ENCODE assay signal across 10 cellular contexts in the genomic region with DNA sequence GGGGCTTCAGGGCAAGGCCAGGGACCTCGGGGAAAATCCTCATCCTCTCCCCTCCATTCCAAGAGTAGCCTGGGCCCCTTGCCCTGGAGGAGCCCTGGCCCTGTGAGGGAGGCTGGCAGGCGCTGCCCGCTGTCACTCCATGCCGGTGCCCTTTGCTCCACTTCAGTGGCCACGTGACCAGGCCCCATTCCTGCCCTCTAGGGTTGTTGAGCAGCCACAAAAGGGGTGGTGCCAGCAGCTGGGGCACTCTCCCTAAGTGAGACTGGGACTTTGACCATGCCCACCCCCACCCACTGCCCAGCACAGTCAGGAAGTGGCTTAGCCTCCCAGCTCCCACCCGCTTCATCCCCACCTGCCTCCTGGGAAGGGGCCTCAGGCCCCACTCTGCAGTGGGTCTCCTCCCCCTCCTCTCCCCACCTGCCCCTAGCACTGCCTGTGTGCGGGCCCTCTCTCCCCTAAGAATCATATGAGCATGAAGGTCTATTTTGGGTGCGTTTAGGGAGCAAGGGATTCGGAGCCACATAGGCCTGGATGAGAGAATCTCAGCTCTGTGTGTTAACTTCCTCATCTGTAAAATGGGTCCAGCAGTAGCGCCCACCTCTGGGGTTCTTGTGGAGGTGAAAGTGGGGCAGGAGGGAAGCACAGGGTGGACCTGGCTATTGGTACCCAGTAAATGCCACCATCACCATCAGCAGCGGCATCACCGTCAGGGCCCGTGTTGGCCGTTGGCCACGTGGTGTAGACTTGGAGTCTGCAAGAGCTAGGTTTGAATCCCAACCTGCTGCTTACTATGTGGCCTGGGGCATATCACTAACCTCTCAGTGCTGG. TPM values are rescaled to one million over a fixed set of nuclear protein-coding genes. Genes with fewer than 3 reads are reported as not detected.
DNase-seq lines count a peak whose midpoint lies in the region; ATAC-seq, FAIRE-seq and TF ChIP-seq lines count a peak whose summit lies in the region.
"Had no signal": no experiment of that assay in that cellular context is flagged by ENCODE, and none has a peak within 500 bp of the region (broad histone marks: within the 10 kb centered on the region; RNA-seq: fewer than 3 reads in every experiment).

No MANE protein-coding gene starts in this region.

- H4K91ac ChIP-seq in trophoblast cell (ENCODE audit: low read depth, low read length), result no peak overlapping the region

- H3K4me2 ChIP-seq in trophoblast cell (ENCODE audit: low read length), result no peak overlapping the region

- peak; percentile 84 to 91 (median 89) for ATAC-seq in right lobe of liver
- no peak for ATAC-seq in stimulated activated effector memory CD8-positive, alpha-beta T cell treated with anti-CD3 and anti-CD28 coated beads, Interleukin-12 subunit alpha, Interleukin-12 subunit beta, amount 100 ng/mL, for 72 hours
- ATAC-seq in stimulated activated memory B cell treated with anti-CD40 and anti-IgM and Interleukin-4, amounts not matched to agents 10 μg/mL and 1 μg/mL and 100 μg/mL, for 72 hours, result no peak

- H3K79me2 ChIP-seq in trophoblast cell (ENCODE audit: control insufficient read depth, insufficient read depth, low read length, poor library complexity), result no peaks in the 10 kb centered on the region

- DNase-seq in HK-2 (ENCODE audit: unreplicated experiment) (peak; percentile 73), coronary artery (ENCODE audit: low spot score) (peak; percentile 90), right lobe of liver (peak; percentile 93 to 98 (median 98)), trophoblast cell (no peak), germinal center (ENCODE audit: low spot score) (no peak), GM12892 (ENCODE audit: insufficient read length) (no peak)
- no peak for DNase-seq in stimulated activated effector memory CD8-positive, alpha-beta T cell treated with anti-CD3 and anti-CD28 coated beads, Interleukin-12 subunit alpha, Interleukin-12 subunit beta, amount 100 ng/mL, for 72 hours (ENCODE audit: low spot score in 2 of 2)
- DNase-seq: CD4-positive, alpha-beta T cell had no signal

- no peaks in the 10 kb centered on the region for H3K9me3 ChIP-seq in right lobe of liver
- H3K9me3 ChIP-seq in trophoblast cell (ENCODE audit: insufficient read depth, low read depth, low read length), result no peaks in the 10 kb centered on the region

- no peak overlapping the region for H4K12ac ChIP-seq in trophoblast cell (ENCODE audit: low read depth, low read length)

- H3K27ac Mint-ChIP-seq in stimulated activated effector memory CD8-positive, alpha-beta T cell treated with anti-CD3 and anti-CD28 coated beads, Interleukin-12 subunit alpha, Interleukin-12 subunit beta, amount 100 ng/mL, for 72 hours, result peak overlapping the region; percentile 54
- H3K27ac Mint-ChIP-seq in stimulated activated memory B cell treated with anti-CD40 and anti-IgM and Interleukin-4, amounts not matched to agents 10 μg/mL and 1 μg/mL and 100 μg/mL, for 72 hours, result no peak overlapping the region
- H3K27ac Mint-ChIP-seq: CD4-positive, alpha-beta T cell had no signal

- H3K4me3 Mint-ChIP-seq in stimulated activated effector memory CD8-positive, alpha-beta T cell treated with anti-CD3 and anti-CD28 coated beads, Interleukin-12 subunit alpha, Interleukin-12 subunit beta, amount 100 ng/mL, for 72 hours, result no peak overlapping the region
- no peak overlapping the region for H3K4me3 Mint-ChIP-seq in stimulated activated memory B cell treated with anti-CD40 and anti-IgM and Interleukin-4, amounts not matched to agents 10 μg/mL and 1 μg/mL and 100 μg/mL, for 72 hours
- H3K4me3 Mint-ChIP-seq: CD4-positive, alpha-beta T cell had no signal

- H4K8ac ChIP-seq in trophoblast cell (ENCODE audit: low read depth, low read length), result no peak overlapping the region

- H3K23ac ChIP-seq in trophoblast cell (ENCODE audit: low read length), result no peak overlapping the region

- no peak overlapping the region for H3K4ac ChIP-seq in trophoblast cell (ENCODE audit: low read depth, low read length)

- H3K4me1 ChIP-seq in right lobe of liver, result peaks cover 0 to 45% (median 15%) of the 10 kb centered on the region in 4 donors
- H3K4me1 ChIP-seq in trophoblast cell (ENCODE audit: control insufficient read depth in 1 of 2, insufficient read depth in 2 of 2, low read length in 2 of 2), result peaks cover 8 to 11% of the 10 kb centered on the region in 2 experiments

- no peak overlapping the region for H2BK12ac ChIP-seq in trophoblast cell (ENCODE audit: low read length)

- H3K36me3 ChIP-seq in right lobe of liver, result peaks cover 0 to 26% (median 7%) of the 10 kb centered on the region in 4 donors
- H3K36me3 ChIP-seq in trophoblast cell (ENCODE audit: control insufficient read depth in 1 of 2, insufficient read depth in 2 of 2, low read length in 2 of 2), result peaks cover 2 to 4% of the 10 kb centered on the region in 2 experiments

- H3K27me3 ChIP-seq in right lobe of liver, result no peaks in the 10 kb centered on the region
- H3K27me3 ChIP-seq in trophoblast cell (ENCODE audit: insufficient read depth, low read length), result no peaks in the 10 kb centered on the region

- peaks cover 17% of the 10 kb centered on the region for H3K36me3 Mint-ChIP-seq in stimulated activated effector memory CD8-positive, alpha-beta T cell treated with anti-CD3 and anti-CD28 coated beads, Interleukin-12 subunit alpha, Interleukin-12 subunit beta, amount 100 ng/mL, for 72 hours
- peaks cover 33% of the 10 kb centered on the region for H3K36me3 Mint-ChIP-seq in stimulated activated memory B cell treated with anti-CD40 and anti-IgM and Interleukin-4, amounts not matched to agents 10 μg/mL and 1 μg/mL and 100 μg/mL, for 72 hours

- H2BK120ac ChIP-seq in trophoblast cell (ENCODE audit: insufficient read depth, low read length, poor library complexity), result no peak overlapping the region

- H3K27ac ChIP-seq in coronary artery, result peak overlapping the region; percentile 74 to 89
- peak overlapping the region; percentile 70 to 93 (median 92) for H3K27ac ChIP-seq in right lobe of liver
- H3K27ac ChIP-seq in trophoblast cell (ENCODE audit: low read depth, low read length), result no peak overlapping the region

- H2BK5ac ChIP-seq in trophoblast cell (ENCODE audit: low read depth, low read length, poor library complexity), result no peak overlapping the region

- no peaks in the 10 kb centered on the region for H3K27me3 Mint-ChIP-seq in stimulated activated memory B cell treated with anti-CD40 and anti-IgM and Interleukin-4, amounts not matched to agents 10 μg/mL and 1 μg/mL and 100 μg/mL, for 72 hours
- H3K27me3 Mint-ChIP-seq: CD4-positive, alpha-beta T cell had no signal

- H3K18ac ChIP-seq in trophoblast cell (ENCODE audit: low read length), result no peak overlapping the region

- WGBS in right lobe of liver (ENCODE audit: insufficient coverage, low coverage, low lambda C conversion rate, missing lambda C conversion rate), result 48% methylated on average over 8 of the region's 15 CpGs
- no CpG with 5 or more reads among the region's 15 CpGs for WGBS in trophoblast cell (ENCODE audit: extremely low coverage, insufficient coverage, insufficient read length)

- FAIRE-seq in GM12892 (lab: Jason Lieb, UNC), result no peak
- FAIRE-seq: bronchial epithelial cell had no signal

- H2AK5ac ChIP-seq in trophoblast cell (ENCODE audit: low read length), result no peak overlapping the region

- H3K9me3 Mint-ChIP-seq in stimulated activated effector memory CD8-positive, alpha-beta T cell treated with anti-CD3 and anti-CD28 coated beads, Interleukin-12 subunit alpha, Interleukin-12 subunit beta, amount 100 ng/mL, for 72 hours, result no peaks in the 10 kb centered on the region
- no peaks in the 10 kb centered on the region for H3K9me3 Mint-ChIP-seq in stimulated activated memory B cell treated with anti-CD40 and anti-IgM and Interleukin-4, amounts not matched to agents 10 μg/mL and 1 μg/mL and 100 μg/mL, for 72 hours
- H3K9me3 Mint-ChIP-seq: CD4-positive, alpha-beta T cell had no signal

- no peak for TF ChIP-seq CTCF in coronary artery (IDR thresholded peaks at IDR 0.05)
- TF ChIP-seq CTCF in right lobe of liver (IDR thresholded peaks at IDR 0.05), result no peak

- H3K4me1 Mint-ChIP-seq in stimulated activated effector memory CD8-positive, alpha-beta T cell treated with anti-CD3 and anti-CD28 coated beads, Interleukin-12 subunit alpha, Interleukin-12 subunit beta, amount 100 ng/mL, for 72 hours, result peaks cover 22% of the 10 kb centered on the region
- H3K4me1 Mint-ChIP-seq in stimulated activated memory B cell treated with anti-CD40 and anti-IgM and Interleukin-4, amounts not matched to agents 10 μg/mL and 1 μg/mL and 100 μg/mL, for 72 hours, result peaks cover 6% of the 10 kb centered on the region

- peak; percentile 54 for TF ChIP-seq POLR2A in right lobe of liver (IDR thresholded peaks at IDR 0.05)
- TF ChIP-seq POLR2A in GM12892 (IDR thresholded peaks at IDR 0.05; ENCODE audit: low read depth, low read length), result no peak

- no peak overlapping the region for H2AFZ ChIP-seq in trophoblast cell (ENCODE audit: insufficient read depth, low read length, poor library complexity)

- no peaks in the 10 kb centered on the region for H3K79me1 ChIP-seq in trophoblast cell (ENCODE audit: low read length)

- H3K9ac ChIP-seq in trophoblast cell (ENCODE audit: low read length), result no peak overlapping the region

- no peak overlapping the region for H3K14ac ChIP-seq in trophoblast cell (ENCODE audit: low read length)

- intact Hi-C loops in right lobe of liver (cut with DNase I), result no loop called here

- H3K4me3 ChIP-seq in coronary artery (peak overlapping the region; percentile 33), right lobe of liver (peak overlapping the region in 2 of 3 donors; percentile 27 to 38), trophoblast cell (ENCODE audit: low read depth, low read length) (no peak overlapping the region)

RNA-seq across cellular contexts. Expression of gene PDK2, which starts 7.2 kb away (rescaled TPM):
- 10 to 100 TPM; 25.0 to 58.0 (median 44.8) TPM for total RNA-seq in right lobe of liver
- 16.1 and 16.2 TPM in 2 replicates for polyA plus RNA-seq in trophoblast cell (2013)
- 5.2 TPM for polyA plus RNA-seq in GM12892 (2012; ENCODE audit: missing spikeins)

RNA-seq across cellular contexts. Expression of gene SAMD14, which starts 27.6 kb away (rescaled TPM):
- total RNA-seq in right lobe of liver, result 1 to 10 TPM in 2 of 6 experiments, under 1 TPM in 3, not detected in 1; 0.50 to 3.8 (median 0.77) TPM
- polyA plus RNA-seq in trophoblast cell (2013), result 6.9 and 7.4 TPM in 2 replicates
- polyA plus RNA-seq in GM12892 (2012; ENCODE audit: missing spikeins), result 0.40 TPM

RNA-seq across cellular contexts. Expression of gene ITGA3, which starts 46.5 kb away (rescaled TPM):
- 1 to 10 TPM; 1.4 to 3.7 (median 2.4) TPM for total RNA-seq in right lobe of liver
- polyA plus RNA-seq in trophoblast cell (2013), result 63.3 and 65.7 TPM in 2 replicates
- 1.2 TPM for polyA plus RNA-seq in GM12892 (2012; ENCODE audit: missing spikeins)

RNA-seq across cellular contexts. Expression of gene PPP1R9B, which starts 48.1 kb away (rescaled TPM):
- 10 to 100 TPM in 5 of 6 experiments, 1 to 10 TPM in 1; 9.9 to 18.1 (median 12.0) TPM for total RNA-seq in right lobe of liver
- polyA plus RNA-seq in trophoblast cell (2013), result 23.2 and 23.4 TPM in 2 replicates
- polyA plus RNA-seq in GM12892 (2012; ENCODE audit: missing spikeins), result 32.1 TPM

Comparison
In these comparisons a context has a peak if more than half of its experiments do, and no peak if none do; other contexts are left out.
1. DNase-seq: peak in HK-2 (single experiment), coronary artery (single experiment) and right lobe of liver (3 of 3); none in stimulated activated effector memory CD8-positive, alpha-beta T cell treated with anti-CD3 and anti-CD28 coated beads, Interleukin-12 subunit alpha, Interleukin-12 subunit beta, amount 100 ng/mL, for 72 hours (0 of 2), trophoblast cell (0 of 2), germinal center (single experiment) and GM12892 (single experiment).
2. ATAC-seq: peak in right lobe of liver (4 of 4); none in stimulated activated effector memory CD8-positive, alpha-beta T cell treated with anti-CD3 and anti-CD28 coated beads, Interleukin-12 subunit alpha, Interleukin-12 subunit beta, amount 100 ng/mL, for 72 hours (single experiment) and stimulated activated memory B cell treated with anti-CD40 and anti-IgM and Interleukin-4, amounts not matched to agents 10 μg/mL and 1 μg/mL and 100 μg/mL, for 72 hours (single experiment).